In genomic region chr7:45088146-45088701, GRCh38 we compare ENCODE assay signal across 11 cellular contexts. TPM values are rescaled to one million over a fixed set of nuclear protein-coding genes. Genes with fewer than 3 reads are reported as not detected.
DNase-seq lines count a peak whose midpoint lies in the region; ATAC-seq and TF ChIP-seq lines count a peak whose summit lies in the region.
"Had no signal": no experiment of that assay in that cellular context is flagged by ENCODE, and none has a peak within 500 bp of the region (broad histone marks: within the 10 kb centered on the region; RNA-seq: fewer than 3 reads in every experiment).

No MANE protein-coding gene starts in this region.

- 75 to 80% methylated on average over 12 to 20 of the region's 29 CpGs for WGBS in mesodermal cell (ENCODE audit: insufficient coverage in 2 of 2), 2 experiments

- no peaks in the 10 kb centered on the region for H3K36me3 Mint-ChIP-seq in T-helper 2 cell treated with Interferon-gamma antibody and Interleukin-4, amounts not matched to agents 5 μg/mL and 100 μg/mL, for 36 hours (ENCODE audit: low read depth)

- peaks cover 32% of the 10 kb centered on the region for H3K27me3 Mint-ChIP-seq in T-helper 2 cell treated with Interferon-gamma antibody and Interleukin-4, amounts not matched to agents 5 μg/mL and 100 μg/mL, for 36 hours (ENCODE audit: low read depth)

- H3K4me3 Mint-ChIP-seq in T-helper 2 cell treated with Interferon-gamma antibody and Interleukin-4, amounts not matched to agents 5 μg/mL and 100 μg/mL, for 36 hours = peak overlapping the region; percentile 15

- H3K27ac Mint-ChIP-seq in T-helper 2 cell treated with Interferon-gamma antibody and Interleukin-4, amounts not matched to agents 5 μg/mL and 100 μg/mL, for 36 hours = no peak overlapping the region

- no peak for ATAC-seq in thoracic aorta (ENCODE audit: insufficient number of reproducible peaks, low FRiP score, low read depth)

- peaks cover 6% of the 10 kb centered on the region for H3K4me1 Mint-ChIP-seq in T-helper 2 cell treated with Interferon-gamma antibody and Interleukin-4, amounts not matched to agents 5 μg/mL and 100 μg/mL, for 36 hours (ENCODE audit: low read depth)

- H3K27ac ChIP-seq in mesodermal cell (ENCODE audit: low read depth, low read length, severe bottlenecking) (no peak overlapping the region), thoracic aorta (peak overlapping the region; percentile 78 to 79)
- H3K27ac ChIP-seq: BLaER1 had no signal

- no peaks in the 10 kb centered on the region for H3K4me1 ChIP-seq in mesodermal cell (ENCODE audit: control insufficient read depth, insufficient read depth, low read length, poor library complexity, severe bottlenecking)
- H3K4me1 ChIP-seq in thoracic aorta (ENCODE audit: control insufficient read depth in 1 of 2, low read depth in 2 of 2) = peaks cover 4 to 11% of the 10 kb centered on the region in 2 donors

- no peak for TF ChIP-seq CTCF in choroid plexus epithelial cell (conservative IDR thresholded peaks at IDR 0.05; ENCODE audit: low read depth, low read length)
- TF ChIP-seq CTCF in thoracic aorta (IDR thresholded peaks at IDR 0.05) = no peak

- no peaks in the 10 kb centered on the region for H3K27me3 ChIP-seq in thoracic aorta (replicated peaks; ENCODE audit: insufficient read depth)

- H3K36me3 ChIP-seq in mesodermal cell (ENCODE audit: control insufficient read depth, insufficient read depth, low read length) (no peaks in the 10 kb centered on the region), thoracic aorta (no peaks in the 10 kb centered on the region)
- H3K36me3 ChIP-seq: BLaER1 had no signal

- DNase-seq in T-helper 2 cell treated with Interferon-gamma antibody and Interleukin-4, amounts not matched to agents 5 μg/mL and 100 μg/mL, for 36 hours (ENCODE audit: low spot score) = no peak
- DNase-seq in T-helper 2 cell (no peak), choroid plexus epithelial cell (ENCODE audit: low read depth) (no peak), thoracic aorta (ENCODE audit: low spot score) (no peak), CD1c-positive myeloid dendritic cell (ENCODE audit: extremely low spot score) (no peak), hippocampal formation (lab: John Stamatoyannopoulos, UW) (no peak), ACHN (no peak)
- DNase-seq: NCI-H2029; stimulated activated CD4-positive, alpha-beta T cell treated with anti-CD3 and anti-CD28 coated beads, Interleukin-15, amount 100 ng/mL, for 24 hours had no signal

- H3K9me3 Mint-ChIP-seq in T-helper 2 cell treated with Interferon-gamma antibody and Interleukin-4, amounts not matched to agents 5 μg/mL and 100 μg/mL, for 36 hours = no peaks in the 10 kb centered on the region

- H3K4me3 ChIP-seq in choroid plexus epithelial cell (ENCODE audit: low read depth, low read length) (peak overlapping the region; percentile 55), mesodermal cell (ENCODE audit: extremely low read depth, insufficient read depth, low read length, poor library complexity, severe bottlenecking) (peak overlapping the region; percentile 53), thoracic aorta (peak overlapping the region; percentile 78)

- H3K9me3 ChIP-seq in mesodermal cell (ENCODE audit: control insufficient read depth, low read length) (no peaks in the 10 kb centered on the region), thoracic aorta (no peaks in the 10 kb centered on the region)
- H3K9me3 ChIP-seq: BLaER1 had no signal

- in situ Hi-C loops in ACHN (cut with HindIII; ENCODE audit: low pct_ligation_motif_present, low pct_unique_long_range_greater_than_20kb, low sequenced_read_pairs) = no loop called here

RNA-seq across cellular contexts. Expression of gene NACAD, which starts 0.5 kb away (rescaled TPM):
- polyA plus RNA-seq in mesodermal cell (2013, experiment 1 of 2) = 12.4 TPM
- polyA plus RNA-seq in mesodermal cell (2013, experiment 2 of 2) = 8.3 TPM
- total RNA-seq in thoracic aorta = 10 to 100 TPM; 10.8 to 11.1 TPM

RNA-seq across cellular contexts. Expression of gene TBRG4, which starts 23.3 kb away (rescaled TPM):
- polyA plus RNA-seq in mesodermal cell (2013, experiment 1 of 2) = 54.6 TPM
- 47.1 TPM for polyA plus RNA-seq in mesodermal cell (2013, experiment 2 of 2)
- total RNA-seq in thoracic aorta = 10 to 100 TPM; 47.8 to 67.1 TPM
